Comparison of ENCODE assay signal across 1 cellular context in the genomic region with DNA sequence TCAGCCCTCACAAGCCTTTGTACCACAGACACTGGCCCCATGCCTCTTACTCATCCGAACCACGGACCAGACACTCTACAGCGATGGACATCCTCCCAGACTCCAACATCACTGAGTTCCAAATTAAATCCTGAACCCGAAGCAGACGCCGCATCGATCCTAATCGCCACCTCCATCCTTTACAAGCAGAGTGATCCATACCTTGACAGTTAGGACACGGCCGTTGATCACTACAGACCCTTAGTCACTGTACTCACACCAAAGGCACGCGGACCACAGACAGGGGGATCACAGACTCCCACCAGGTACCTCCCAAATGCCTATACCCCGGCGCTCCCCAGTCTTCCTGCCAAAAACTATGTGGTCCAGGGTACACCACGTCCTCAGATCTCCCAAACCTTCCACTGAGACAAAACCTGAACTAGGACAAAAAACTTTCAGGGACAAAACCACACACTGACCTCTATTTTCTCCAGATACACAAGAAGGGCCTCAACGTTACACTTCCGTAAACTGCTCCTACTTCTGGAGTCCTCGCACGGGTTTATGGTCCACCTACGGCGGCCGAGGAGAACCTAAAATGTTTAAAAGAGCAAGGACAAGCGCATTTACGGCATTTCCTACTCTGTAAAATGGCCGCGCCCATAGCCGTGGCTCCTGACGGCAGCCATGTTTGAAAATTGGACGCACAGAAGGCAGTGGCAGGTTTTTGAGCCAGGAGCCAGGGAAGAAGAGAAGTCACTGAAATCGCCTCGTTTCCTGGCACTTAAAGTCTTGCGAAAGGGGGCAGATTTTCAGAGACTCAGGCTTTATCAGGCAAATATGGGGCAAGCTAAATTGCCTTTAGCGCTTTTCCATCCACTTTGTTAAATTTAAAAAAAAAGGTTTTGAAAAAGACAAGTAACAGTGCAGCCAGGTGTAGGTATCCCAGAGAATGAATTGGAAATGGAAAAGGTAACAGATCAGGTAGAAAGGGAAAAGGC.
TF ChIP-seq lines count a peak whose summit lies in the region.

A gene (minus strand): TSS at position 532 of the 983 bp plus-strand sequence. CDS start 12,480 bp downstream, outside the sequence.

TF ChIP-seq in GM12878, 131 proteins besides CTCF, POLR2A, EP300 and RAD21 (continued from another document):
- TF ChIP-seq ZNF24 (IDR thresholded peaks at IDR 0.05) (no peak), CBFB (IDR thresholded peaks at IDR 0.05; ENCODE audit: low read depth) (peak; percentile 92), MYC (IDR thresholded peaks at IDR 0.05; ENCODE audit: insufficient read depth, insufficient read length, insufficient replicate concordance, low read length, severe bottlenecking) (no peak), SRF (IDR thresholded peaks at IDR 0.05; ENCODE audit: low read depth in 2 of 2, low read length in 2 of 2) (peak in 1 of 2 experiments; percentile 77; a peak in 2 of 4 replicates), NFIC (IDR thresholded peaks at IDR 0.05; ENCODE audit: low read depth, low read length) (no peak), POLR2AphosphoS2 (IDR thresholded peaks at IDR 0.05; ENCODE audit: low read depth, low read length) (0 out of 2 replicates have a peak, but pooled peaks have one; percentile 50), SP1 (IDR thresholded peaks at IDR 0.05; ENCODE audit: low read depth, low read length) (peak; percentile 52), CREM (IDR thresholded peaks at IDR 0.05; ENCODE audit: low read depth) (peak; percentile 84; the same call in 1 of the 2 replicates)
- TF ChIP-seq, protein P1, sequence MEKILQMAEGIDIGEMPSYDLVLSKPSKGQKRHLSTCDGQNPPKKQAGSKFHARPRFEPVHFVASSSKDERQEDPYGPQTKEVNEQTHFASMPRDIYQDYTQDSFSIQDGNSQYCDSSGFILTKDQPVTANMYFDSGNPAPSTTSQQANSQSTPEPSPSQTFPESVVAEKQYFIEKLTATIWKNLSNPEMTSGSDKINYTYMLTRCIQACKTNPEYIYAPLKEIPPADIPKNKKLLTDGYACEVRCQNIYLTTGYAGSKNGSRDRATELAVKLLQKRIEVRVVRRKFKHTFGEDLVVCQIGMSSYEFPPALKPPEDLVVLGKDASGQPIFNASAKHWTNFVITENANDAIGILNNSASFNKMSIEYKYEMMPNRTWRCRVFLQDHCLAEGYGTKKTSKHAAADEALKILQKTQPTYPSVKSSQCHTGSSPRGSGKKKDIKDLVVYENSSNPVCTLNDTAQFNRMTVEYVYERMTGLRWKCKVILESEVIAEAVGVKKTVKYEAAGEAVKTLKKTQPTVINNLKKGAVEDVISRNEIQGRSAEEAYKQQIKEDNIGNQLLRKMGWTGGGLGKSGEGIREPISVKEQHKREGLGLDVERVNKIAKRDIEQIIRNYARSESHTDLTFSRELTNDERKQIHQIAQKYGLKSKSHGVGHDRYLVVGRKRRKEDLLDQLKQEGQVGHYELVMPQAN (conservative IDR thresholded peaks at IDR 0.05), result peak; percentile 51; the same call in 1 of the 2 replicates
- TF ChIP-seq, protein P2, sequence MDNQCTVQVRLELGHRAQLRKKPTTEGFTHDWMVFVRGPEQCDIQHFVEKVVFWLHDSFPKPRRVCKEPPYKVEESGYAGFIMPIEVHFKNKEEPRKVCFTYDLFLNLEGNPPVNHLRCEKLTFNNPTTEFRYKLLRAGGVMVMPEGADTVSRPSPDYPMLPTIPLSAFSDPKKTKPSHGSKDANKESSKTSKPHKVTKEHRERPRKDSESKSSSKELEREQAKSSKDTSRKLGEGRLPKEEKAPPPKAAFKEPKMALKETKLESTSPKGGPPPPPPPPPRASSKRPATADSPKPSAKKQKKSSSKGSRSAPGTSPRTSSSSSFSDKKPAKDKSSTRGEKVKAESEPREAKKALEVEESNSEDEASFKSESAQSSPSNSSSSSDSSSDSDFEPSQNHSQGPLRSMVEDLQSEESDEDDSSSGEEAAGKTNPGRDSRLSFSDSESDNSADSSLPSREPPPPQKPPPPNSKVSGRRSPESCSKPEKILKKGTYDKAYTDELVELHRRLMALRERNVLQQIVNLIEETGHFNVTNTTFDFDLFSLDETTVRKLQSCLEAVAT (IDR thresholded peaks at IDR 0.05), result 0 out of 2 replicates have a peak, but pooled peaks have one; percentile 12
- TF ChIP-seq, protein P3, sequence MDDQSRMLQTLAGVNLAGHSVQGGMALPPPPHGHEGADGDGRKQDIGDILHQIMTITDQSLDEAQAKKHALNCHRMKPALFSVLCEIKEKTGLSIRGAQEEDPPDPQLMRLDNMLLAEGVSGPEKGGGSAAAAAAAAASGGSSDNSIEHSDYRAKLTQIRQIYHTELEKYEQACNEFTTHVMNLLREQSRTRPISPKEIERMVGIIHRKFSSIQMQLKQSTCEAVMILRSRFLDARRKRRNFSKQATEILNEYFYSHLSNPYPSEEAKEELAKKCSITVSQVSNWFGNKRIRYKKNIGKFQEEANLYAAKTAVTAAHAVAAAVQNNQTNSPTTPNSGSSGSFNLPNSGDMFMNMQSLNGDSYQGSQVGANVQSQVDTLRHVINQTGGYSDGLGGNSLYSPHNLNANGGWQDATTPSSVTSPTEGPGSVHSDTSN (IDR thresholded peaks at IDR 0.05; ENCODE audit: insufficient replicate concordance, low read depth, low read length), result peak; percentile 29
